Comparison of ENCODE assay signal across 18 cellular contexts in genomic region chr14:86141966-86142365, GRCh38.
"Had no signal": no experiment of that assay in that cellular context is flagged by ENCODE, and none has a peak within 500 bp of the region (broad histone marks: within the 10 kb centered on the region; RNA-seq: fewer than 3 reads in every experiment).

No MANE protein-coding gene starts in this region.

- DNase-seq: KBM-7, MM.1S, NCI-H1092 treated with DMSO at 0.1 percent for 48 hours, NCI-H1436, NCI-H187, NCI-H2029, NCI-H2081 treated with DMSO at 0.1 percent for 48 hours, NCI-H2171, NCI-H226, NCI-H446, NCI-H510A, NCI-H524 treated with DMSO at 0.1 percent for 48 hours, NCI-H69, NCI-H774, SHP77 had no signal

- H3K27ac ChIP-seq: RWPE1 had no signal

- ATAC-seq: Panc1, SK-N-SH treated with all-trans-retinoic acid at 6 μM for 48 hours had no signal
